In the genomic region with DNA sequence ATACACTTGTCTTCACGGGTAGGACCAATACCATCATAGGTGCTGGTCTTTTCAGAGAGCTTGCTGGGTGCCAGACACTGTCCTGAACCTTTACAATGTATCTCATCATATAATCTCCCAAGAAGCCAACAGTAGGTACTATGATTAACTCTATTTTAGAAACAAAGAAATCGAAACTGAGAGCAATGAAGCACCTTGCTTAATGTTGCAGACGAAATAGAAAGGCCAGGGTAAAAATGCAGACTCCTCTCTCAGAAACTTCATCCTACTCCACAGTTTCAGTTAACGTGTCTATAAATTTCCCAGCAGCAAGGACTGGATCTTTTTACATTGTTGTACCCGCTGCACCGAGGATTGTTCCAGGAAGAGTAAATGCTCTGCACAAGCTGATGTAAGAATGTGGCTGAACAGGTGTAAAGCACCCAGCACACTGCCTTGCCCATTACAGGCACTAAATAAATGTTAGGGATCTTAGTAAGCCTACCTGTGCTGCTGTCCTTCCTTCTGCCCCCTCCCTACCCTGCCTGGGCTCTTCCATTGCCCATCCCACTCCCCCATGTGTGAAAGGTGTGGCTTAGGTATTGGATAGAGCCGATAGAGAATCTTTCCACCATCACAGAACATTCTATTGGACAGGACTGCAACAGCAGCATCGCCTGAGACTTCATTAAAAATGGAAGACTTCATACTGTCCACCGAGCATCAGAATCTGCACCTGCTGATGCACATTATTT, we compare ENCODE assay signal across 17 cellular contexts.
DNase-seq lines count a peak whose midpoint lies in the region; ATAC-seq, FAIRE-seq and TF ChIP-seq lines count a peak whose summit lies in the region.
"Had no signal": no experiment of that assay in that cellular context is flagged by ENCODE, and none has a peak within 500 bp of the region (broad histone marks: within the 10 kb centered on the region; RNA-seq: fewer than 3 reads in every experiment).

No MANE protein-coding gene starts in this region.

- H3K9me3 ChIP-seq in Karpas-422 (ENCODE audit: low read length) (no peaks in the 10 kb centered on the region), Panc1 (ENCODE audit: control insufficient read depth, insufficient read depth, low read depth, low read length) (no peaks in the 10 kb centered on the region), esophagus squamous epithelium (no peaks in the 10 kb centered on the region)
- H3K9me3 ChIP-seq: Peyer's patch had no signal

- no peak overlapping the region; the same call in 1 of the 2 replicates for H3K4me3 ChIP-seq in Karpas-422 (ENCODE audit: low read length)
- H3K4me3 ChIP-seq in Panc1 (ENCODE audit: low read depth in 2 of 2, low read length in 2 of 2) = peak overlapping the region; percentile 11 to 47
- peak overlapping the region in 2 of 4 donors; percentile 4 to 21 for H3K4me3 ChIP-seq in esophagus squamous epithelium

- peaks cover 19% of the 10 kb centered on the region for H3K4me1 ChIP-seq in Karpas-422 (ENCODE audit: low read length)
- H3K4me1 ChIP-seq in Panc1 (ENCODE audit: control insufficient read depth, insufficient read depth, low read length) = peaks cover 26% of the 10 kb centered on the region
- peaks cover 0 to 19% (median under 1%) of the 10 kb centered on the region in 3 donors for H3K4me1 ChIP-seq in esophagus squamous epithelium

- ATAC-seq in Panc1 (no peak), GM19023 (IDR thresholded peaks at IDR 0.05; ENCODE audit: unreplicated experiment) (no peak), GM19467 (IDR thresholded peaks at IDR 0.05; ENCODE audit: unreplicated experiment) (no peak)

- H3K9me3 Mint-ChIP-seq in nephron progenitor cell = peaks cover 3% of the 10 kb centered on the region

- no peak overlapping the region for H3K27ac Mint-ChIP-seq in nephron progenitor cell

- H3K4me2 ChIP-seq in Karpas-422 (ENCODE audit: low read depth, low read length, poor library complexity, severe bottlenecking) = peak overlapping the region; percentile 23

- H3K27ac ChIP-seq in Karpas-422 (ENCODE audit: low read length) (no peak overlapping the region), Panc1 (ENCODE audit: low read length) (peak overlapping the region; percentile 72), esophagus squamous epithelium (peak overlapping the region in 3 of 4 donors; percentile 1 to 48 (median 2))
- H3K27ac ChIP-seq: C4-2B, Peyer's patch had no signal

- in situ Hi-C loops in Panc1 (cut with HindIII; ENCODE audit: low pct_unique_long_range_greater_than_20kb, low sequenced_read_pairs) = no loop called here

- DNase-seq in Karpas-422 = no peak
- DNase-seq in Panc1 (ENCODE audit: low read depth, low spot score) = no peak
- no peak for DNase-seq in esophagus squamous epithelium (lab: John Stamatoyannopoulos, UW)
- no peak for DNase-seq in urothelium cell line (ENCODE audit: low spot score)
- no peak for DNase-seq in nephron progenitor cell
- DNase-seq: AML-193, DND-41, MV-4-11, NCI-H187, NCI-H2227 treated with DMSO at 0.1 percent for 48 hours, NCI-H524, NCI-H82, Peyer's patch, Right ventricle myocardium superior had no signal

- no peak overlapping the region for H3K4me3 Mint-ChIP-seq in nephron progenitor cell

- H3K36me3 ChIP-seq in Karpas-422 (ENCODE audit: insufficient read depth, low read length) (no peaks in the 10 kb centered on the region), Panc1 (ENCODE audit: control insufficient read depth, insufficient read depth, low read length) (0 out of 2 replicates have a peak, but pooled peaks cover under 1% of the 10 kb centered on the region), esophagus squamous epithelium (no peaks in the 10 kb centered on the region)
- H3K36me3 ChIP-seq: Peyer's patch had no signal

- H3K79me2 ChIP-seq in Karpas-422 (ENCODE audit: low read length) = no peaks in the 10 kb centered on the region

- BruUV-seq in Panc1 (replicated peaks; lab: Mats Ljungman, UMichigan) = no TSS peak

- TF ChIP-seq POLR2A in esophagus squamous epithelium (IDR thresholded peaks at IDR 0.05) = no peak

- POLR2A ChIA-PET in Panc1 (lab: Charles Lee) = no interaction called here

- no peak for TF ChIP-seq CTCF in Panc1 (IDR thresholded peaks at IDR 0.05)
- TF ChIP-seq CTCF in esophagus squamous epithelium (IDR thresholded peaks at IDR 0.05) = no peak
- TF ChIP-seq CTCF in nephron progenitor cell (IDR thresholded peaks at IDR 0.05) = no peak

- H3K27me3 Mint-ChIP-seq in nephron progenitor cell (ENCODE audit: low read depth, poor library complexity) = peaks cover 63% of the 10 kb centered on the region

- H3K9me2 ChIP-seq in Karpas-422 (replicated peaks; ENCODE audit: insufficient read depth, low read length) = no peaks in the 10 kb centered on the region

- H3K27me3 ChIP-seq in Karpas-422 (ENCODE audit: low read length) (no peaks in the 10 kb centered on the region), Panc1 (ENCODE audit: control insufficient read depth, insufficient read depth, low read length) (no peaks in the 10 kb centered on the region), esophagus squamous epithelium (peaks cover 0 to 38% (median 0%) of the 10 kb centered on the region in 4 donors)
- H3K27me3 ChIP-seq: Peyer's patch had no signal

- CTCF ChIA-PET in Panc1 (lab: Charles Lee) = no interaction called here

- WGBS in esophagus squamous epithelium, 2 donors = 50 to 58% methylated on average over 9 of the region's 9 CpGs

- intact Hi-C loops in Panc1 (cut with micrococcal nuclease; ENCODE audit: unreplicated experiment) = loop anchor here (10.0 kb wide), 1 partner anchor 117 kb away; no protein-coding TSS in a partner anchor
- intact Hi-C loops in esophagus squamous epithelium (cut with DNase I) = no loop called here

- H3K9ac ChIP-seq in Karpas-422 (ENCODE audit: low read length) = no peak overlapping the region

- no peaks in the 10 kb centered on the region for H3K36me3 Mint-ChIP-seq in nephron progenitor cell (ENCODE audit: low read depth)

- H3K4me1 Mint-ChIP-seq in nephron progenitor cell = peaks cover 9% of the 10 kb centered on the region

- no peak overlapping the region for H2AFZ ChIP-seq in Karpas-422 (ENCODE audit: low read length)

- H4K20me1 ChIP-seq in Karpas-422 (ENCODE audit: insufficient read depth, low read depth, low read length) = no peaks in the 10 kb centered on the region

- FAIRE-seq in urothelium cell line (lab: Jason Lieb, UNC) = peak; percentile 88
